ENCODE assay signal across 21 cellular contexts in the genomic region with DNA sequence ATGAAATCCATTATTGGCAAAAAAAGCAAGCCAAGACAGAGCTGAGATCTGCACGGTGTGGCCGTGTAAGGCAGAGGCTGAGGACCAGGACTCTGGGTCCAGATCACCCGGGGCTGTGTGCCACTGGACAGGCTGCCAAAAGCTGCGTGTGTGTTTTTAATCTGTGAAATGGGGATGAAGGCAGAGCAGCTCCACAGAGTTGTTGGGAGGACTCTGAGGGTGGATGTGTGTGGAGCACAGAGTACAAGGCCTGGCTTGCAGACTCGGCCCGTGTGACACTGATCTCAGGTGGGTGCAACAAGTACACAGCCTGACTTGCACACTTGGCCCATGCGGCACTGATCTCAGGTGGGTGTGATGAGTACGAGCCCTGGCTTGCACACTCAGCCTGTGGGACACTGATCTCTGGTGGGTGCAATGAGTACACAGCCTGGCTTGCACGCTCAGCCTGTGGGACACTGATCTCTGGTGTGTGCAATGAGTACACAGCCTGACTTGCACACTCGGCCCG.
"Had no signal": no experiment of that assay in that cellular context is flagged by ENCODE, and none has a peak within 500 bp of the region (broad histone marks: within the 10 kb centered on the region; RNA-seq: fewer than 3 reads in every experiment).

No MANE protein-coding gene starts in this region.

- H3K27ac ChIP-seq: colonic mucosa, esophagus squamous epithelium, gastroesophageal sphincter, pancreas, psoas muscle, sigmoid colon, skin epidermis, stomach, thoracic aorta, transverse colon had no signal

- H3K9me3 ChIP-seq: colonic mucosa, esophagus squamous epithelium, gastroesophageal sphincter, pancreas, psoas muscle, sigmoid colon, stomach, thoracic aorta, transverse colon had no signal

- DNase-seq: colonic mucosa; dermis blood vessel endothelial cell; esophagus squamous epithelium; foreskin fibroblast; glutamatergic neuron; islet precursor cell; mesendoderm; naive B cell; nucleus accumbens; pancreas; psoas muscle; retina; stimulated activated CD4-positive, alpha-beta T cell treated with anti-CD3 and anti-CD28 coated beads, Interleukin-12 subunit alpha, Interleukin-12 subunit beta, amount 100 ng/mL, for 4 hours; stimulated activated naive CD4-positive, alpha-beta T cell; stomach; substantia nigra; transverse colon had no signal

- H3K36me3 ChIP-seq: colonic mucosa, esophagus squamous epithelium, gastroesophageal sphincter, pancreas, sigmoid colon, stomach, thoracic aorta, transverse colon had no signal

- H3K4me3 ChIP-seq: colonic mucosa, esophagus squamous epithelium, gastroesophageal sphincter, pancreas, psoas muscle, sigmoid colon, skin epidermis, stomach, thoracic aorta, transverse colon had no signal

- H3K27me3 ChIP-seq: colonic mucosa, pancreas had no signal

- H3K4me1 ChIP-seq: colonic mucosa, pancreas, psoas muscle, transverse colon had no signal

- ATAC-seq: gastroesophageal sphincter, pancreas, psoas muscle had no signal
